Comparison of ENCODE assay signal across 2 cellular contexts in genomic region chr2:191917430-191917881, GRCh38.
TF ChIP-seq lines count a peak whose summit lies in the region.

No MANE protein-coding gene starts in this region.

TF ChIP-seq in GM23338, 12 proteins besides CTCF, POLR2A, EP300 and RAD21 (continued from another document):
- TF ChIP-seq, protein P1, sequence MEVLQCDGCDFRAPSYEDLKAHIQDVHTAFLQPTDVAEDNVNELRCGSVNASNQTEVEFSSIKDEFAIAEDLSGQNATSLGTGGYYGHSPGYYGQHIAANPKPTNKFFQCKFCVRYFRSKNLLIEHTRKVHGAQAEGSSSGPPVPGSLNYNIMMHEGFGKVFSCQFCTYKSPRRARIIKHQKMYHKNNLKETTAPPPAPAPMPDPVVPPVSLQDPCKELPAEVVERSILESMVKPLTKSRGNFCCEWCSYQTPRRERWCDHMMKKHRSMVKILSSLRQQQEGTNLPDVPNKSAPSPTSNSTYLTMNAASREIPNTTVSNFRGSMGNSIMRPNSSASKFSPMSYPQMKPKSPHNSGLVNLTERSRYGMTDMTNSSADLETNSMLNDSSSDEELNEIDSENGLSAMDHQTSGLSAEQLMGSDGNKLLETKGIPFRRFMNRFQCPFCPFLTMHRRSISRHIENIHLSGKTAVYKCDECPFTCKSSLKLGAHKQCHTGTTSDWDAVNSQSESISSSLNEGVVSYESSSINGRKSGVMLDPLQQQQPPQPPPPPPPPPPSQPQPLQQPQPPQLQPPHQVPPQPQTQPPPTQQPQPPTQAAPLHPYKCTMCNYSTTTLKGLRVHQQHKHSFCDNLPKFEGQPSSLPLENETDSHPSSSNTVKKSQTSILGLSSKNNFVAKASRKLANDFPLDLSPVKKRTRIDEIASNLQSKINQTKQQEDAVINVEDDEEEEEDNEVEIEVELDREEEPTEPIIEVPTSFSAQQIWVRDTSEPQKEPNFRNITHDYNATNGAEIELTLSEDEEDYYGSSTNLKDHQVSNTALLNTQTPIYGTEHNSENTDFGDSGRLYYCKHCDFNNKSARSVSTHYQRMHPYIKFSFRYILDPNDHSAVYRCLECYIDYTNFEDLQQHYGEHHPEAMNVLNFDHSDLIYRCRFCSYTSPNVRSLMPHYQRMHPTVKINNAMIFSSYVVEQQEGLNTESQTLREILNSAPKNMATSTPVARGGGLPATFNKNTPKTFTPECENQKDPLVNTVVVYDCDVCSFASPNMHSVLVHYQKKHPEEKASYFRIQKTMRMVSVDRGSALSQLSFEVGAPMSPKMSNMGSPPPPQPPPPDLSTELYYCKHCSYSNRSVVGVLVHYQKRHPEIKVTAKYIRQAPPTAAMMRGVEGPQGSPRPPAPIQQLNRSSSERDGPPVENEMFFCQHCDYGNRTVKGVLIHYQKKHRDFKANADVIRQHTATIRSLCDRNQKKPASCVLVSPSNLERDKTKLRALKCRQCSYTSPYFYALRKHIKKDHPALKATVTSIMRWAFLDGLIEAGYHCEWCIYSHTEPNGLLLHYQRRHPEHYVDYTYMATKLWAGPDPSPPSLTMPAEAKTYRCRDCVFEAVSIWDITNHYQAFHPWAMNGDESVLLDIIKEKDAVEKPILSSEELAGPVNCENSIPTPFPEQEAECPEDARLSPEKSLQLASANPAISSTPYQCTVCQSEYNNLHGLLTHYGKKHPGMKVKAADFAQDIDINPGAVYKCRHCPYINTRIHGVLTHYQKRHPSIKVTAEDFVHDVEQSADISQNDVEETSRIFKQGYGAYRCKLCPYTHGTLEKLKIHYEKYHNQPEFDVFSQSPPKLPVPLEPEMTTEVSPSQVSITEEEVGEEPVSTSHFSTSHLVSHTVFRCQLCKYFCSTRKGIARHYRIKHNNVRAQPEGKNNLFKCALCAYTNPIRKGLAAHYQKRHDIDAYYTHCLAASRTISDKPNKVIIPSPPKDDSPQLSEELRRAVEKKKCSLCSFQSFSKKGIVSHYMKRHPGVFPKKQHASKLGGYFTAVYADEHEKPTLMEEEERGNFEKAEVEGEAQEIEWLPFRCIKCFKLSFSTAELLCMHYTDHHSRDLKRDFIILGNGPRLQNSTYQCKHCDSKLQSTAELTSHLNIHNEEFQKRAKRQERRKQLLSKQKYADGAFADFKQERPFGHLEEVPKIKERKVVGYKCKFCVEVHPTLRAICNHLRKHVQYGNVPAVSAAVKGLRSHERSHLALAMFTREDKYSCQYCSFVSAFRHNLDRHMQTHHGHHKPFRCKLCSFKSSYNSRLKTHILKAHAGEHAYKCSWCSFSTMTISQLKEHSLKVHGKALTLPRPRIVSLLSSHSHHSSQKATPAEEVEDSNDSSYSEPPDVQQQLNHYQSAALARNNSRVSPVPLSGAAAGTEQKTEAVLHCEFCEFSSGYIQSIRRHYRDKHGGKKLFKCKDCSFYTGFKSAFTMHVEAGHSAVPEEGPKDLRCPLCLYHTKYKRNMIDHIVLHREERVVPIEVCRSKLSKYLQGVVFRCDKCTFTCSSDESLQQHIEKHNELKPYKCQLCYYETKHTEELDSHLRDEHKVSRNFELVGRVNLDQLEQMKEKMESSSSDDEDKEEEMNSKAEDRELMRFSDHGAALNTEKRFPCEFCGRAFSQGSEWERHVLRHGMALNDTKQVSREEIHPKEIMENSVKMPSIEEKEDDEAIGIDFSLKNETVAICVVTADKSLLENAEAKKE (CRISPR knock-in tag; IDR thresholded peaks at IDR 0.05) = no peak
- TF ChIP-seq, protein P2, sequence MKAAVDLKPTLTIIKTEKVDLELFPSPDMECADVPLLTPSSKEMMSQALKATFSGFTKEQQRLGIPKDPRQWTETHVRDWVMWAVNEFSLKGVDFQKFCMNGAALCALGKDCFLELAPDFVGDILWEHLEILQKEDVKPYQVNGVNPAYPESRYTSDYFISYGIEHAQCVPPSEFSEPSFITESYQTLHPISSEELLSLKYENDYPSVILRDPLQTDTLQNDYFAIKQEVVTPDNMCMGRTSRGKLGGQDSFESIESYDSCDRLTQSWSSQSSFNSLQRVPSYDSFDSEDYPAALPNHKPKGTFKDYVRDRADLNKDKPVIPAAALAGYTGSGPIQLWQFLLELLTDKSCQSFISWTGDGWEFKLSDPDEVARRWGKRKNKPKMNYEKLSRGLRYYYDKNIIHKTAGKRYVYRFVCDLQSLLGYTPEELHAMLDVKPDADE (IDR thresholded peaks at IDR 0.05) = no peak
- TF ChIP-seq JUNB (IDR thresholded peaks at IDR 0.05; ENCODE audit: unreplicated experiment) = no peak
- TF ChIP-seq REST (IDR thresholded peaks at IDR 0.05; ENCODE audit: unreplicated experiment) = no peak
- no peak for TF ChIP-seq NANOG (IDR thresholded peaks at IDR 0.05; ENCODE audit: borderline replicate concordance)
- TF ChIP-seq ZNF114 (CRISPR knock-in tag; IDR thresholded peaks at IDR 0.05) = no peak
- TF ChIP-seq EZH2 (IDR thresholded peaks at IDR 0.05; ENCODE audit: low read depth, unreplicated experiment) = no peak
- TF ChIP-seq STAT1 (IDR thresholded peaks at IDR 0.05; ENCODE audit: unreplicated experiment) = no peak

TF ChIP-seq in SK-N-SH, 30 proteins besides CTCF, POLR2A, EP300 and RAD21 (continued from another document):
- TF ChIP-seq REST (IDR thresholded peaks at IDR 0.05; ENCODE audit: low read depth, low read length) (no peak), EZH2phosphoT487 (IDR thresholded peaks at IDR 0.05; ENCODE audit: borderline replicate concordance, low read depth) (no peak), TCF12 (IDR thresholded peaks at IDR 0.05) (no peak), IRF3 (IDR thresholded peaks at IDR 0.05; ENCODE audit: low read depth, low read length) (no peak), YY1 (IDR thresholded peaks at IDR 0.05; ENCODE audit: low read depth) (no peak), TAF1 (IDR thresholded peaks at IDR 0.05; ENCODE audit: borderline replicate concordance, low read depth, low read length) (no peak), NRF1 (IDR thresholded peaks at IDR 0.05; ENCODE audit: low read depth, low read length) (no peak), FOSL2 (IDR thresholded peaks at IDR 0.05; ENCODE audit: borderline replicate concordance, low read depth) (no peak), TEAD4 (IDR thresholded peaks at IDR 0.05; ENCODE audit: borderline replicate concordance, insufficient read depth) (no peak), USF1 (IDR thresholded peaks at IDR 0.05; ENCODE audit: borderline replicate concordance, low read depth) (no peak)
- TF ChIP-seq, protein P3, sequence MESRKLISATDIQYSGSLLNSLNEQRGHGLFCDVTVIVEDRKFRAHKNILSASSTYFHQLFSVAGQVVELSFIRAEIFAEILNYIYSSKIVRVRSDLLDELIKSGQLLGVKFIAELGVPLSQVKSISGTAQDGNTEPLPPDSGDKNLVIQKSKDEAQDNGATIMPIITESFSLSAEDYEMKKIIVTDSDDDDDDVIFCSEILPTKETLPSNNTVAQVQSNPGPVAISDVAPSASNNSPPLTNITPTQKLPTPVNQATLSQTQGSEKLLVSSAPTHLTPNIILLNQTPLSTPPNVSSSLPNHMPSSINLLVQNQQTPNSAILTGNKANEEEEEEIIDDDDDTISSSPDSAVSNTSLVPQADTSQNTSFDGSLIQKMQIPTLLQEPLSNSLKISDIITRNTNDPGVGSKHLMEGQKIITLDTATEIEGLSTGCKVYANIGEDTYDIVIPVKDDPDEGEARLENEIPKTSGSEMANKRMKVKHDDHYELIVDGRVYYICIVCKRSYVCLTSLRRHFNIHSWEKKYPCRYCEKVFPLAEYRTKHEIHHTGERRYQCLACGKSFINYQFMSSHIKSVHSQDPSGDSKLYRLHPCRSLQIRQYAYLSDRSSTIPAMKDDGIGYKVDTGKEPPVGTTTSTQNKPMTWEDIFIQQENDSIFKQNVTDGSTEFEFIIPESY (IDR thresholded peaks at IDR 0.05; ENCODE audit: borderline replicate concordance, low read depth) = no peak
